8 cellular contexts compared by ENCODE assay signal in genomic region chr1:101257500-101258325, GRCh38. TPM values are rescaled to one million over a fixed set of nuclear protein-coding genes. Genes with fewer than 3 reads are reported as not detected.
DNase-seq lines count a peak whose midpoint lies in the region; ATAC-seq, FAIRE-seq and TF ChIP-seq lines count a peak whose summit lies in the region.

No MANE protein-coding gene starts in this region.

- no peak overlapping the region for H3K4me3 ChIP-seq in liver (ENCODE audit: low read depth in 1 of 3, low read length in 3 of 3)
- H3K4me3 ChIP-seq in H7 (ENCODE audit: insufficient read depth, low read depth, low read length): no peak overlapping the region

- POLR2A ChIA-PET in CD4-positive, alpha-beta T cell (lab: Charles Lee): interaction anchor here (0.6 to 1.3 kb wide), 3 partner anchors 14 to 255 kb away, joined by 3 read pairs; partner anchors contain the start of gene S1PR1

- H3K4me1 ChIP-seq in liver (ENCODE audit: control insufficient read depth in 4 of 4, insufficient read depth in 4 of 4, low read length in 3 of 4): peaks cover 0 to 23% (median 17%) of the 10 kb centered on the region in 4 donors

- TF ChIP-seq RAD21 in liver (IDR thresholded peaks at IDR 0.05): peak; percentile 42 to 45

- H3K27me3 Mint-ChIP-seq in CD4-positive, alpha-beta T cell: no peaks in the 10 kb centered on the region

- intact Hi-C loops in CD4-positive, alpha-beta T cell (cut with DNase I, micrococcal nuclease): loop anchor here in 1 of 2 experiments (2.0 kb wide), 1 partner anchor 13 kb away; no protein-coding TSS in a partner anchor

- ATAC-seq in CD4-positive, alpha-beta T cell (ENCODE audit: poor library complexity): peak; percentile 72
- ATAC-seq in HG03108 (IDR thresholded peaks at IDR 0.05; ENCODE audit: unreplicated experiment): peak; percentile 86

- no peak for TF ChIP-seq CTCF in CD4-positive, alpha-beta T cell (IDR thresholded peaks at IDR 0.05)
- no peak for TF ChIP-seq CTCF in liver (IDR thresholded peaks at IDR 0.05; ENCODE audit: low read depth, low read length, missing input control)
- TF ChIP-seq CTCF in GM10266 (IDR thresholded peaks at IDR 0.05; ENCODE audit: control insufficient read depth, insufficient read depth, low read depth, missing control alignments): no peak

- H3K27me3 ChIP-seq in CD4-positive, alpha-beta T cell (ENCODE audit: control insufficient read depth, insufficient read depth, low read length): no peaks in the 10 kb centered on the region
- no peaks in the 10 kb centered on the region for H3K27me3 ChIP-seq in liver (ENCODE audit: control insufficient read depth in 4 of 4, insufficient read depth in 4 of 4, low read length in 3 of 4)
- no peaks in the 10 kb centered on the region for H3K27me3 ChIP-seq in H7 (ENCODE audit: control insufficient read depth, insufficient read depth, low read length)

- peak in 1 of 10 experiments; percentile 24 for DNase-seq in CD4-positive, alpha-beta T cell
- DNase-seq in GM19239 (ENCODE audit: insufficient read length, low spot score): no peak
- peak; percentile 90 for DNase-seq in SKM-1 (lab: John Stamatoyannopoulos, UW; ENCODE audit: unreplicated experiment)
- DNase-seq in H7: no peak
- no peak for DNase-seq in NCI-H1048 (lab: John Stamatoyannopoulos, UW)
- DNase-seq in GM10266 (ENCODE audit: extremely low spot score): no peak

- no peaks in the 10 kb centered on the region for H3K9me3 ChIP-seq in CD4-positive, alpha-beta T cell (ENCODE audit: control insufficient read depth, low read length)
- no peaks in the 10 kb centered on the region for H3K9me3 ChIP-seq in liver (ENCODE audit: control insufficient read depth in 4 of 4, low read length in 3 of 4)

- CTCF ChIA-PET in CD4-positive, alpha-beta T cell (lab: Charles Lee): interaction anchor here (0.7 to 3.3 kb wide), 5 partner anchors 10 to 150 kb away, joined by 3 to 13 read pairs (median 3); no protein-coding TSS in a partner anchor

- H3K27ac Mint-ChIP-seq in CD4-positive, alpha-beta T cell: peak overlapping the region; percentile 47

- no peak overlapping the region for H3K9ac ChIP-seq in liver (ENCODE audit: low read depth in 1 of 2, low read length in 2 of 2)

- peak; percentile 78 for FAIRE-seq in GM19239 (lab: Jason Lieb, UNC)

- WGBS in liver: 30% methylated on average over 3 of the region's 3 CpGs

- no peaks in the 10 kb centered on the region for H3K36me3 Mint-ChIP-seq in CD4-positive, alpha-beta T cell (ENCODE audit: low read depth)

- H3K36me3 ChIP-seq in liver (ENCODE audit: control insufficient read depth in 4 of 4, insufficient read depth in 3 of 4, low read depth in 1 of 4, low read length in 3 of 4): no peaks in the 10 kb centered on the region
- no peaks in the 10 kb centered on the region for H3K36me3 ChIP-seq in H7 (replicated peaks; ENCODE audit: control insufficient read depth, insufficient read depth, low read length)

- H3K9me3 Mint-ChIP-seq in CD4-positive, alpha-beta T cell: no peaks in the 10 kb centered on the region

- H3K4me1 Mint-ChIP-seq in CD4-positive, alpha-beta T cell (ENCODE audit: low read depth): peaks cover 65% of the 10 kb centered on the region

- H3K27ac ChIP-seq in CD4-positive, alpha-beta T cell (ENCODE audit: low read depth, low read length): peak overlapping the region; percentile 54
- peak overlapping the region; percentile 27 to 51 for H3K27ac ChIP-seq in liver (ENCODE audit: low read depth in 1 of 2, low read length in 2 of 2)

- peak overlapping the region; percentile 56 for H3K4me3 Mint-ChIP-seq in CD4-positive, alpha-beta T cell

TF ChIP-seq in liver, 16 proteins besides CTCF, POLR2A, EP300 and RAD21:
- TF ChIP-seq ATF3 (IDR thresholded peaks at IDR 0.05) (no peak), YY1 (IDR thresholded peaks at IDR 0.05) (peak; percentile 74), REST (IDR thresholded peaks at IDR 0.05) (peak; percentile 85), EGR1 (IDR thresholded peaks at IDR 0.05; ENCODE audit: low read depth in 2 of 2) (peak; percentile 49 to 81), HNF4G (IDR thresholded peaks at IDR 0.05) (peak; percentile 95), SP1 (IDR thresholded peaks at IDR 0.05) (peak; percentile 99), FOXA2 (IDR thresholded peaks at IDR 0.05) (peak; percentile 83), TAF1 (conservative IDR thresholded peaks at IDR 0.05) (no peak), FOXA1 (IDR thresholded peaks at IDR 0.05) (peak; percentile 51), RXRA (IDR thresholded peaks at IDR 0.05) (peak; percentile 99 to 100), HNF4A (conservative IDR thresholded peaks at IDR 0.05) (peak; percentile 99), NR2F2 (IDR thresholded peaks at IDR 0.05) (peak; percentile 85), GABPA (IDR thresholded peaks at IDR 0.05 in 1 of 2, conservative IDR thresholded peaks at IDR 0.05 in 1 of 2) (peak in 1 of 2 donors; percentile 46), JUND (IDR thresholded peaks at IDR 0.05) (peak; percentile 89 to 90)
- TF ChIP-seq, protein P1, sequence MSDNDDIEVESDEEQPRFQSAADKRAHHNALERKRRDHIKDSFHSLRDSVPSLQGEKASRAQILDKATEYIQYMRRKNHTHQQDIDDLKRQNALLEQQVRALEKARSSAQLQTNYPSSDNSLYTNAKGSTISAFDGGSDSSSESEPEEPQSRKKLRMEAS (IDR thresholded peaks at IDR 0.05): peak; percentile 91
- TF ChIP-seq, protein P2, sequence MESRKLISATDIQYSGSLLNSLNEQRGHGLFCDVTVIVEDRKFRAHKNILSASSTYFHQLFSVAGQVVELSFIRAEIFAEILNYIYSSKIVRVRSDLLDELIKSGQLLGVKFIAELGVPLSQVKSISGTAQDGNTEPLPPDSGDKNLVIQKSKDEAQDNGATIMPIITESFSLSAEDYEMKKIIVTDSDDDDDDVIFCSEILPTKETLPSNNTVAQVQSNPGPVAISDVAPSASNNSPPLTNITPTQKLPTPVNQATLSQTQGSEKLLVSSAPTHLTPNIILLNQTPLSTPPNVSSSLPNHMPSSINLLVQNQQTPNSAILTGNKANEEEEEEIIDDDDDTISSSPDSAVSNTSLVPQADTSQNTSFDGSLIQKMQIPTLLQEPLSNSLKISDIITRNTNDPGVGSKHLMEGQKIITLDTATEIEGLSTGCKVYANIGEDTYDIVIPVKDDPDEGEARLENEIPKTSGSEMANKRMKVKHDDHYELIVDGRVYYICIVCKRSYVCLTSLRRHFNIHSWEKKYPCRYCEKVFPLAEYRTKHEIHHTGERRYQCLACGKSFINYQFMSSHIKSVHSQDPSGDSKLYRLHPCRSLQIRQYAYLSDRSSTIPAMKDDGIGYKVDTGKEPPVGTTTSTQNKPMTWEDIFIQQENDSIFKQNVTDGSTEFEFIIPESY (IDR thresholded peaks at IDR 0.05): peak; percentile 54
TF ChIP-seq in liver: peak in this region for 14.

RNA-seq across cellular contexts. Expression of gene S1PR1, which starts 20.9 kb away (rescaled TPM):
- 100 to 1,000 TPM; 397 to 414 TPM for total RNA-seq in CD4-positive, alpha-beta T cell
- total RNA-seq in liver: 10 to 100 TPM; 12.7 to 13.9 TPM
- polyA plus RNA-seq in liver: 1 to 10 TPM; 7.8 to 9.4 TPM
- 0.62 and 2.4 TPM in 2 replicates for total RNA-seq in H7 (2014; rRNA removed; shearing (Covaris generic))

Comparison
In these comparisons a context has a peak if more than half of its experiments do, and no peak if none do; other contexts are left out.
1. RNA of gene S1PR1, which starts 20.9 kb away (total RNA-seq): 397 to 414 TPM in CD4-positive, alpha-beta T cell; 12.7 to 13.9 TPM in liver and 0.62 to 2.4 TPM in H7; every median in the first group is over 10 times any median in the second.